ENCODE assay signal across 35 cellular contexts in the genomic region with DNA sequence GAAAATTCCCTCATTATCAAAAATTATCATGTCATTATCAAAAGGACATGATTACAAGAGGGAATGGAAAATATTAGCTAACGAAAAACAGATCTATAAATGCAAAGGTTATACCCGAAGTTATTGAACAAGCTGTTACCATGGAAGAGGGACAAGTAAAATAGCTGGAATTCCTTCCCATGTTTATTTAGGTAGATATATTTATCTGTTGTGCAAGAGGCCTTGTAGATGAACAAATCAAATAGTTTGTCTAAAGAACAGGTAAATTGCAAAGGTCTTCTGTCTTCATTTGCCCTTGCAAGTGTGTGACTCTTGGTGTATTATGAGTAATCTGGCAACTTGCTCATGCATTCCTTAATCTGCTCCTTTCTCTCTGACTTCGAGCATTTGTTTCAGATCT.
"Had no signal": no experiment of that assay in that cellular context is flagged by ENCODE, and none has a peak within 500 bp of the region (broad histone marks: within the 10 kb centered on the region; RNA-seq: fewer than 3 reads in every experiment).

No MANE protein-coding gene starts in this region.

- H3K36me3 Mint-ChIP-seq: activated CD4-positive, alpha-beta memory T cell treated with anti-CD3 and anti-CD28 coated beads for 36 hours; activated CD8-positive, alpha-beta memory T cell treated with anti-CD3 and anti-CD28 coated beads, Interleukin-2, amount 10 ng/mL, durations not matched to agents 7 days and 5 days; activated naive CD4-positive, alpha-beta T cell treated with anti-CD3 and anti-CD28 coated beads, Interleukin-2, amount 50 U/mL, for 24 hours; activated naive CD8-positive, alpha-beta T cell treated with anti-CD3 and anti-CD28 coated beads for 36 hours; brain had no signal

- H3K4me1 ChIP-seq: adrenal gland, breast epithelium, esophagus muscularis mucosa, foreskin keratinocyte, gastrocnemius medialis, heart left ventricle had no signal

- H3K27me3 Mint-ChIP-seq: activated CD4-positive, alpha-beta memory T cell treated with anti-CD3 and anti-CD28 coated beads for 36 hours; activated CD4-positive, alpha-beta T cell treated with anti-CD3 and anti-CD28 coated beads, Interleukin-2, amount 10 ng/mL, durations not matched to agents 24 days and 14 days; activated CD8-positive, alpha-beta memory T cell treated with anti-CD3 and anti-CD28 coated beads, Interleukin-2, amount 10 ng/mL, durations not matched to agents 7 days and 5 days; activated naive CD8-positive, alpha-beta T cell treated with anti-CD3 and anti-CD28 coated beads for 36 hours; activated naive CD8-positive, alpha-beta T cell treated with anti-CD3 and anti-CD28 coated beads, Interleukin-2, amount 50 U/mL, for 24 hours; central memory CD8-positive, alpha-beta T cell; dendritic cell treated with granulocyte-macrophage colony-stimulating factor and Interleukin-4, amounts not matched to agents 40 ng/mL and 50 ng/mL, for 4 days had no signal

- H3K9me3 ChIP-seq: adrenal gland, breast epithelium, esophagus muscularis mucosa, gastrocnemius medialis had no signal

- H3K27ac ChIP-seq: adrenal gland, breast epithelium, coronary artery, dorsolateral prefrontal cortex, esophagus muscularis mucosa, foreskin keratinocyte, gastrocnemius medialis, heart left ventricle had no signal

- H3K27ac Mint-ChIP-seq: activated CD4-positive, alpha-beta memory T cell treated with anti-CD3 and anti-CD28 coated beads for 36 hours; activated CD4-positive, alpha-beta T cell treated with anti-CD3 and anti-CD28 coated beads for 36 hours; activated CD4-positive, alpha-beta T cell treated with anti-CD3 and anti-CD28 coated beads, Interleukin-2, amount 10 ng/mL, durations not matched to agents 24 days and 14 days; activated CD8-positive, alpha-beta memory T cell treated with anti-CD3 and anti-CD28 coated beads, Interleukin-2, amount 10 ng/mL, durations not matched to agents 7 days and 5 days; activated CD8-positive, alpha-beta T cell treated with anti-CD3 and anti-CD28 coated beads, Interleukin-2, amount 10 ng/mL, durations not matched to agents 7 days and 5 days; activated naive CD4-positive, alpha-beta T cell treated with anti-CD3 and anti-CD28 coated beads for 36 hours; activated naive CD4-positive, alpha-beta T cell treated with anti-CD3 and anti-CD28 coated beads, Interleukin-2, amount 50 U/mL, for 24 hours; activated naive CD8-positive, alpha-beta T cell treated with anti-CD3 and anti-CD28 coated beads for 36 hours; activated naive CD8-positive, alpha-beta T cell treated with anti-CD3 and anti-CD28 coated beads, Interleukin-2, amount 50 U/mL, for 24 hours; activated T-helper 1 cell treated with anti-CD3 and anti-CD28 coated beads, Interleukin-12 subunit alpha, Interleukin-12 subunit beta, Interleukin-2, Interleukin-4 antibody, amounts not matched to agents 30 ng/mL and 10 ng/mL and 1 ng/mL, durations not matched to agents 14 hours and 24 hours and 36 hours; activated T-helper 2 cell treated with anti-CD3 and anti-CD28 coated beads, Interferon-gamma antibody, Interleukin-2, Interleukin-4, amounts not matched to agents 10 μg/mL and 5 μg/mL and 100 μg/mL, durations not matched to agents 14 hours and 24 hours and 36 hours; brain; dendritic cell treated with granulocyte-macrophage colony-stimulating factor and Interleukin-4, amounts not matched to agents 40 ng/mL and 50 ng/mL, for 4 days; endodermal cell had no signal

- H3K36me3 ChIP-seq: adrenal gland, breast epithelium, esophagus muscularis mucosa, gastrocnemius medialis, heart left ventricle had no signal

- H3K4me3 ChIP-seq: adrenal gland, breast epithelium, coronary artery, dorsolateral prefrontal cortex, esophagus muscularis mucosa, gastrocnemius medialis, heart left ventricle had no signal

- H3K4me3 Mint-ChIP-seq: activated CD4-positive, alpha-beta memory T cell treated with anti-CD3 and anti-CD28 coated beads for 36 hours; activated CD4-positive, alpha-beta T cell treated with anti-CD3 and anti-CD28 coated beads for 36 hours; activated CD4-positive, alpha-beta T cell treated with anti-CD3 and anti-CD28 coated beads, Interleukin-2, amount 10 ng/mL, durations not matched to agents 24 days and 14 days; activated CD8-positive, alpha-beta memory T cell treated with anti-CD3 and anti-CD28 coated beads, Interleukin-2, amount 10 ng/mL, durations not matched to agents 7 days and 5 days; activated CD8-positive, alpha-beta T cell treated with anti-CD3 and anti-CD28 coated beads, Interleukin-2, amount 10 ng/mL, durations not matched to agents 7 days and 5 days; activated naive CD4-positive, alpha-beta T cell treated with anti-CD3 and anti-CD28 coated beads for 36 hours; activated naive CD4-positive, alpha-beta T cell treated with anti-CD3 and anti-CD28 coated beads, Interleukin-2, amount 50 U/mL, for 24 hours; activated naive CD8-positive, alpha-beta T cell treated with anti-CD3 and anti-CD28 coated beads for 36 hours; activated naive CD8-positive, alpha-beta T cell treated with anti-CD3 and anti-CD28 coated beads, Interleukin-2, amount 50 U/mL, for 24 hours; activated T-helper 1 cell treated with anti-CD3 and anti-CD28 coated beads, Interleukin-12 subunit alpha, Interleukin-12 subunit beta, Interleukin-2, Interleukin-4 antibody, amounts not matched to agents 30 ng/mL and 10 ng/mL and 1 ng/mL, durations not matched to agents 14 hours and 24 hours and 36 hours; brain; central memory CD8-positive, alpha-beta T cell; dendritic cell treated with granulocyte-macrophage colony-stimulating factor and Interleukin-4, amounts not matched to agents 40 ng/mL and 50 ng/mL, for 4 days; endodermal cell had no signal

- H3K27me3 ChIP-seq: adrenal gland, breast epithelium, dorsolateral prefrontal cortex, esophagus muscularis mucosa, foreskin keratinocyte, gastrocnemius medialis, heart left ventricle had no signal

- ATAC-seq: activated CD4-positive, alpha-beta T cell treated with anti-CD3 and anti-CD28 coated beads for 36 hours; activated CD8-positive, alpha-beta memory T cell treated with anti-CD3 and anti-CD28 coated beads, Interleukin-2, amount 10 ng/mL, durations not matched to agents 7 days and 5 days; activated CD8-positive, alpha-beta T cell treated with anti-CD3 and anti-CD28 coated beads, Interleukin-2, amount 10 ng/mL, durations not matched to agents 7 days and 5 days; activated naive CD8-positive, alpha-beta T cell treated with anti-CD3 and anti-CD28 coated beads, Interleukin-2, amount 50 U/mL, for 24 hours; foreskin keratinocyte; gastrocnemius medialis; heart left ventricle had no signal

- H3K4me1 Mint-ChIP-seq: activated CD4-positive, alpha-beta T cell treated with anti-CD3 and anti-CD28 coated beads for 36 hours; activated CD4-positive, alpha-beta T cell treated with anti-CD3 and anti-CD28 coated beads, Interleukin-2, amount 10 ng/mL, durations not matched to agents 24 days and 14 days; activated CD8-positive, alpha-beta memory T cell treated with anti-CD3 and anti-CD28 coated beads, Interleukin-2, amount 10 ng/mL, durations not matched to agents 7 days and 5 days; activated naive CD4-positive, alpha-beta T cell treated with anti-CD3 and anti-CD28 coated beads, Interleukin-2, amount 50 U/mL, for 24 hours; activated naive CD8-positive, alpha-beta T cell treated with anti-CD3 and anti-CD28 coated beads for 36 hours; activated naive CD8-positive, alpha-beta T cell treated with anti-CD3 and anti-CD28 coated beads, Interleukin-2, amount 50 U/mL, for 24 hours; central memory CD8-positive, alpha-beta T cell; endodermal cell had no signal

- DNase-seq: activated CD4-positive, alpha-beta memory T cell treated with anti-CD3 and anti-CD28 coated beads for 36 hours; activated CD4-positive, alpha-beta T cell treated with anti-CD3 and anti-CD28 coated beads for 36 hours; activated CD4-positive, alpha-beta T cell treated with anti-CD3 and anti-CD28 coated beads, Interleukin-2, amount 10 ng/mL, durations not matched to agents 24 days and 14 days; activated CD4-positive, CD25-positive, alpha-beta regulatory T cell; activated CD4-positive, CD25-positive, alpha-beta regulatory T cell treated with anti-CD3 and anti-CD28 coated beads, Interleukin-2, amount 50 U/mL, for 72 hours; activated CD8-positive, alpha-beta memory T cell treated with anti-CD3 and anti-CD28 coated beads, Interleukin-2, amount 10 ng/mL, durations not matched to agents 7 days and 5 days; activated CD8-positive, alpha-beta memory T cell treated with anti-CD3 and anti-CD28 coated beads, Interleukin-2, amount 50 U/mL, for 4 hours; activated CD8-positive, alpha-beta T cell treated with anti-CD3 and anti-CD28 coated beads, Interleukin-2, amount 10 ng/mL, durations not matched to agents 7 days and 5 days; activated effector memory CD4-positive, alpha-beta T cell treated with anti-CD3 and anti-CD28 coated beads, Interleukin-2, amount 50 U/mL, for 16 hours; activated naive CD4-positive, alpha-beta T cell treated with anti-CD3 and anti-CD28 coated beads for 36 hours; activated naive CD8-positive, alpha-beta T cell treated with anti-CD3 and anti-CD28 coated beads for 36 hours; activated naive CD8-positive, alpha-beta T cell treated with anti-CD3 and anti-CD28 coated beads, Interleukin-2, amount 50 U/mL, for 24 hours; activated T-cell treated with anti-CD3 and anti-CD28 coated beads, Interleukin-2, amount 50 U/mL, for 1 hour; activated T-cell treated with anti-CD3 and anti-CD28 coated beads, Interleukin-2, amount 50 U/mL, for 48 hours; adrenal gland; amygdala; aorta; dorsolateral prefrontal cortex; effector memory CD4-positive, alpha-beta T cell; endodermal cell; erythroblast; gastrocnemius medialis; glutamatergic neuron; heart left ventricle; T-helper 2 cell had no signal

- H3K9me3 Mint-ChIP-seq: activated CD4-positive, alpha-beta T cell treated with anti-CD3 and anti-CD28 coated beads, Interleukin-2, amount 10 ng/mL, durations not matched to agents 24 days and 14 days; activated naive CD4-positive, alpha-beta T cell treated with anti-CD3 and anti-CD28 coated beads for 36 hours; activated naive CD4-positive, alpha-beta T cell treated with anti-CD3 and anti-CD28 coated beads, Interleukin-2, amount 50 U/mL, for 24 hours; activated naive CD8-positive, alpha-beta T cell treated with anti-CD3 and anti-CD28 coated beads for 36 hours; activated T-helper 1 cell treated with anti-CD3 and anti-CD28 coated beads, Interleukin-12 subunit alpha, Interleukin-12 subunit beta, Interleukin-2, Interleukin-4 antibody, amounts not matched to agents 30 ng/mL and 10 ng/mL and 1 ng/mL, durations not matched to agents 14 hours and 24 hours and 36 hours; activated T-helper 2 cell treated with anti-CD3 and anti-CD28 coated beads, Interferon-gamma antibody, Interleukin-2, Interleukin-4, amounts not matched to agents 10 μg/mL and 5 μg/mL and 100 μg/mL, durations not matched to agents 14 hours and 24 hours and 36 hours; dendritic cell treated with granulocyte-macrophage colony-stimulating factor and Interleukin-4, amounts not matched to agents 40 ng/mL and 50 ng/mL, for 4 days; endodermal cell had no signal
